In genomic region chr10:101052285-101052684, GRCh38 we compare ENCODE assay signal across 12 cellular contexts. TPM values are rescaled to one million over a fixed set of nuclear protein-coding genes. Genes with fewer than 3 reads are reported as not detected.
DNase-seq lines count a peak whose midpoint lies in the region; ATAC-seq, FAIRE-seq and TF ChIP-seq lines count a peak whose summit lies in the region.
"Had no signal": no experiment of that assay in that cellular context is flagged by ENCODE, and none has a peak within 500 bp of the region (broad histone marks: within the 10 kb centered on the region; RNA-seq: fewer than 3 reads in every experiment).

No MANE protein-coding gene starts in this region.

- H3K27me3 ChIP-seq in Peyer's patch (peaks cover 0 to 9% of the 10 kb centered on the region in 2 donors), Caco-2 (replicated peaks; ENCODE audit: control insufficient read depth, insufficient read depth, low read length) (no peaks in the 10 kb centered on the region)

- TF ChIP-seq CTCF in OCI-LY7 (conservative IDR thresholded peaks at IDR 0.05; ENCODE audit: low read length) (no peak), Peyer's patch (IDR thresholded peaks at IDR 0.05) (no peak), Caco-2 (IDR thresholded peaks at IDR 0.05; ENCODE audit: insufficient read depth in 1 of 2, low read depth in 1 of 2, low read length in 1 of 2, severe bottlenecking in 1 of 2, unreplicated experiment in 1 of 2) (no peak)

- TF ChIP-seq POLR2A in Peyer's patch (IDR thresholded peaks at IDR 0.05), result no peak

- H3K4me1 ChIP-seq in OCI-LY7 (ENCODE audit: insufficient read depth, low read length, poor library complexity, severe bottlenecking) (peaks cover 57% of the 10 kb centered on the region), Peyer's patch (peaks cover 0 to 25% (median 4%) of the 10 kb centered on the region in 4 donors), Caco-2 (no peaks in the 10 kb centered on the region)

- H3K36me3 Mint-ChIP-seq in Caco-2 (ENCODE audit: insufficient read depth, unreplicated experiment), result no peaks in the 10 kb centered on the region

- BruUV-seq in OCI-LY7 (replicated peaks; lab: Mats Ljungman, UMichigan) (no TSS peak), Caco-2 (replicated peaks; lab: Mats Ljungman, UMichigan) (no TSS peak)

- H3K27ac ChIP-seq in OCI-LY7 (ENCODE audit: low read depth, low read length, poor library complexity, severe bottlenecking) (no peak overlapping the region), epithelial cell of prostate (peak overlapping the region; percentile 15), Peyer's patch (no peak overlapping the region)
- H3K27ac ChIP-seq: VCaP had no signal

- H2AFZ ChIP-seq in OCI-LY7 (ENCODE audit: low read length), result no peak overlapping the region

- H3K4me1 Mint-ChIP-seq in Caco-2 (ENCODE audit: low read depth, unreplicated experiment), result peaks cover 7% of the 10 kb centered on the region

- H3K36me3 ChIP-seq in OCI-LY7 (ENCODE audit: insufficient read depth, low read length) (peaks cover 30% of the 10 kb centered on the region), Peyer's patch (no peaks in the 10 kb centered on the region), Caco-2 (ENCODE audit: control insufficient read depth, insufficient read depth, low read length) (peaks cover 1% of the 10 kb centered on the region; the same call in 1 of the 2 replicates)

- H3K9me3 Mint-ChIP-seq in Caco-2 (ENCODE audit: unreplicated experiment), result no peaks in the 10 kb centered on the region

- ATAC-seq in sciatic nerve, result peak; percentile 45
- ATAC-seq: mucosa of descending colon, right cardiac atrium had no signal

- FAIRE-seq in frontal cortex (lab: Jason Lieb, UNC), result no peak

- POLR2A ChIA-PET in OCI-LY7 (lab: Charles Lee) (interaction anchor here (1.4 to 2.9 kb wide), 3 partner anchors 9 to 11 kb away, joined by 8 to 19 read pairs (median 10); partner anchors contain the start of gene KAZALD1), Caco-2 (lab: Charles Lee) (no interaction called here)

- H3K4me3 ChIP-seq in OCI-LY7 (ENCODE audit: low read depth, low read length, poor library complexity, severe bottlenecking), result no peak overlapping the region
- no peak overlapping the region for H3K4me3 ChIP-seq in Peyer's patch
- H3K4me3 ChIP-seq in Caco-2 (ENCODE audit: low read depth, low read length), result no peak overlapping the region
- H3K4me3 ChIP-seq: mucosa of descending colon had no signal

- no peak overlapping the region for H3K27ac Mint-ChIP-seq in Caco-2 (ENCODE audit: unreplicated experiment)

- peak overlapping the region; percentile 69; the same call in 1 of the 2 replicates for H3K4me2 ChIP-seq in OCI-LY7 (ENCODE audit: low read length)

- H3K9me2 ChIP-seq in OCI-LY7 (ENCODE audit: insufficient read depth, low read length), result no peaks in the 10 kb centered on the region

- H3K9me3 ChIP-seq in OCI-LY7 (ENCODE audit: low read length) (no peaks in the 10 kb centered on the region), Peyer's patch (no peaks in the 10 kb centered on the region), Caco-2 (no peaks in the 10 kb centered on the region)
- H3K9me3 ChIP-seq: mucosa of descending colon had no signal

- intact Hi-C loops in OCI-LY7 (cut with micrococcal nuclease; ENCODE audit: unreplicated experiment), result no loop called here
- intact Hi-C loops in sciatic nerve (cut with DNase I), result no loop called here
- intact Hi-C loops in Caco-2 (cut with micrococcal nuclease; ENCODE audit: unreplicated experiment), result no loop called here

- H4K20me1 ChIP-seq in OCI-LY7 (ENCODE audit: insufficient read depth, low read length), result peaks cover 13% of the 10 kb centered on the region; the same call in 1 of the 2 replicates

- DNase-seq in ELR (ENCODE audit: low read depth) (peak; percentile 74), OCI-LY7 (ENCODE audit: low spot score) (no peak), epithelial cell of prostate (ENCODE audit: low read depth, low spot score) (no peak), sciatic nerve (ENCODE audit: low spot score) (no peak), Peyer's patch (no peak), Caco-2 (no peak), frontal cortex (ENCODE audit: low spot score in 2 of 2) (no peak)
- DNase-seq: activated T-cell treated with anti-CD3 and anti-CD28 coated beads, Interleukin-2, amount 50 U/mL, for 1 hour; DND-41; mucosa of descending colon; right cardiac atrium had no signal

- no peaks in the 10 kb centered on the region for H3K27me3 Mint-ChIP-seq in Caco-2 (ENCODE audit: insufficient read depth, unreplicated experiment)

- CTCF ChIA-PET in OCI-LY7 (lab: Charles Lee; ENCODE audit: unreplicated experiment), result interaction anchor here (1.3 to 1.5 kb wide), 2 partner anchors 8 to 9 kb away, joined by 3 to 5 read pairs; no protein-coding TSS in a partner anchor
- CTCF ChIA-PET in Caco-2 (lab: Charles Lee), result interaction anchor here (1.4 to 1.8 kb wide), 4 partner anchors 10 to 23 kb away, joined by 3 to 9 read pairs (median 5); partner anchors contain the start of genes KAZALD1, PDZD7 and SFXN3

- H3K4me3 Mint-ChIP-seq in Caco-2 (ENCODE audit: unreplicated experiment), result no peak overlapping the region

- peaks cover 40% of the 10 kb centered on the region for H3K79me2 ChIP-seq in OCI-LY7 (ENCODE audit: insufficient read depth, low read depth, low read length)

RNA-seq across cellular contexts. Expression of gene KAZALD1, which starts 9.5 kb away (rescaled TPM):
- total RNA-seq in OCI-LY7 (2014; rRNA removed; shearing (Covaris generic)), result 9.7 and 18.8 TPM in 2 replicates
- total RNA-seq in OCI-LY7 (2022) (32.2 and 36.4 TPM in 2 replicates), sciatic nerve (4.7 TPM), Peyer's patch (10 to 100 TPM in 3 of 4 donors, not detected in 1; 25.9 to 41.8 (median 39.1) TPM), Caco-2 (2022) (41.3 and 42.3 TPM in 2 replicates), frontal cortex (0.41 TPM)

RNA-seq across cellular contexts. Expression of gene SFXN3, which starts 21.3 kb away (rescaled TPM):
- total RNA-seq in OCI-LY7 (2014; rRNA removed; shearing (Covaris generic)), result 0.41 TPM in 1 of 2 replicates, not detected in the other
- total RNA-seq in OCI-LY7 (2022), result 0.11 TPM in 1 of 2 replicates, not detected in the other
- total RNA-seq in sciatic nerve, result 58.9 TPM
- total RNA-seq in Peyer's patch, result 100 to 1,000 TPM; 165 to 772 (median 494) TPM
- total RNA-seq in Caco-2 (2022), result 23.4 and 30.3 TPM in 2 replicates
- 45.7 TPM for total RNA-seq in frontal cortex

RNA-seq across cellular contexts. Expression of gene PDZD7, which starts 21.4 kb away (rescaled TPM):
- 1.4 and 2.1 TPM in 2 replicates for total RNA-seq in OCI-LY7 (2014; rRNA removed; shearing (Covaris generic))
- total RNA-seq in OCI-LY7 (2022) (1.6 and 1.8 TPM in 2 replicates), sciatic nerve (3.8 TPM), Peyer's patch (10 to 100 TPM in 3 of 4 donors, under 1 TPM in 1; 0.83 to 58.7 (median 51.3) TPM), Caco-2 (2022) (1.4 and 1.5 TPM in 2 replicates), frontal cortex (10.2 TPM)

RNA-seq across cellular contexts. Expression of gene LZTS2, which starts 52.7 kb away (rescaled TPM):
- total RNA-seq in OCI-LY7 (2014; rRNA removed; shearing (Covaris generic)), result 10.4 and 13.6 TPM in 2 replicates
- 20.3 and 20.5 TPM in 2 replicates for total RNA-seq in OCI-LY7 (2022)
- total RNA-seq in sciatic nerve, result 78.6 TPM
- 10 to 100 TPM; 28.0 to 57.4 (median 47.1) TPM for total RNA-seq in Peyer's patch
- total RNA-seq in Caco-2 (2022), result 53.3 and 54.8 TPM in 2 replicates
- total RNA-seq in frontal cortex, result 15.5 TPM

Comparison
In these comparisons a context has a peak if more than half of its experiments do, and no peak if none do; other contexts are left out.
1. RNA of gene SFXN3, which starts 21.3 kb away (total RNA-seq): 165 to 772 TPM in Peyer's patch, 58.9 TPM in sciatic nerve (single experiment), 45.7 TPM in frontal cortex (single experiment) and 23.4 to 30.3 TPM in Caco-2; 0.11 to 0.41 TPM in OCI-LY7; every median in the first group is over 10 times any median in the second.